8 cellular contexts compared by ENCODE assay signal in the genomic region with DNA sequence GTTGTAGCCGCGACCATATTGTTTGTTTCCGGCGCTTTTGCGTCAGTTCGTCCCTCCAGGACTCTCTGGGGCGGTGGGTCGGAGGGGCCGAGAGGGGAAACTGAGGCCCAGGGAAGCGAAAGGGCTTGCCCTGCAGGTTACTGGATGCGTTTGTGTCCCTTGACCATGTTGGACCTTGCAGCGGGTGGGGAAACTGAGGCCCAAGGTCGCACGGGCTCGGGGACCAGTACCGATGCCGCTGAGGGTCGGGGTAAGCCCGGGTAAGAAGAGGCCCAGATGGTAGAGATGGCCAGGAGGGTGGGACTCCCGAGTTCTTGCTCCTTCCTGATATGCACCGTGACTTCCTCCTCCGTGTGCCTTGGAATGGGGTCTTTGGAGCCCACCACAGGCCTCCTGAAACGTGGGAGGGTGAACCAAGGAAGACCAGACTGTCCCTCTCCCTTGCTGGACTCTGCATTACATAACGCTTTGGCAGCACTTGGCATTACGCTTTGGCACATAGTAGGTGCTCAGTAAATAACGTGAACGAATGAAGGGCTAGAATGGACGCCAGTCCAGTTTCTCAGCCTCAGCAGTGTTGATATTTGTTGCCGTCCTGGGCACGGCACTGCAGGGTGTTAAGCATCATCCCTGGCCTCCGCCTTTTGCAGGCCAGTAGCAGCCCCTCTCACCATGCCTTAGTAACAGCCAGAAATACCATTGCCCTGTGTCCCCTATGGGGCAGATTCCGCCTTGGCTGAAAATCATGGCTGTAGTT. TPM values are rescaled to one million over a fixed set of nuclear protein-coding genes. Genes with fewer than 3 reads are reported as not detected.
A peak's percentile ranks its signal among the peaks of the same experiment; 100 is the strongest.
DNase-seq lines count a peak whose midpoint lies in the region; ATAC-seq and TF ChIP-seq lines count a peak whose summit lies in the region.

No MANE protein-coding gene starts in this region.

- H3K9me3 ChIP-seq in iPS-20b (ENCODE audit: insufficient read depth, low read depth, low read length): no peaks in the 10 kb centered on the region
- no peaks in the 10 kb centered on the region for H3K9me3 ChIP-seq in suprapubic skin

- peak overlapping the region; percentile 98 for H3K4me3 Mint-ChIP-seq in activated CD4-positive, alpha-beta T cell treated with anti-CD3 and anti-CD28 coated beads, Interleukin-2, amount 10 ng/mL, durations not matched to agents 24 days and 14 days
- peak overlapping the region; percentile 81 for H3K4me3 Mint-ChIP-seq in activated B cell treated with CpG ODN at 0.5 μM for 24 hours

- H3K27ac Mint-ChIP-seq in activated CD4-positive, alpha-beta T cell treated with anti-CD3 and anti-CD28 coated beads, Interleukin-2, amount 10 ng/mL, durations not matched to agents 24 days and 14 days: peak overlapping the region; percentile 91
- H3K27ac Mint-ChIP-seq in activated B cell treated with CpG ODN at 0.5 μM for 24 hours: no peak overlapping the region

- TF ChIP-seq EP300 in suprapubic skin (IDR thresholded peaks at IDR 0.05): no peak

- no peak for TF ChIP-seq CTCF in activated B cell treated with CpG ODN at 0.5 μM for 24 hours (IDR thresholded peaks at IDR 0.05)
- no peak for TF ChIP-seq CTCF in suprapubic skin (IDR thresholded peaks at IDR 0.05)

- H3K27ac ChIP-seq in iPS-20b (ENCODE audit: low read length): peak overlapping the region; percentile 41
- peak overlapping the region; percentile 74 for H3K27ac ChIP-seq in suprapubic skin

- H3K36me3 ChIP-seq in iPS-20b (ENCODE audit: insufficient read depth, low read depth, low read length): peaks cover 36% of the 10 kb centered on the region
- no peaks in the 10 kb centered on the region for H3K36me3 ChIP-seq in suprapubic skin

- peak overlapping the region; percentile 93 for H3K4me3 ChIP-seq in iPS-20b (ENCODE audit: low read length)
- peak overlapping the region; percentile 95 for H3K4me3 ChIP-seq in suprapubic skin

- no peaks in the 10 kb centered on the region for H3K9me3 Mint-ChIP-seq in activated CD4-positive, alpha-beta T cell treated with anti-CD3 and anti-CD28 coated beads, Interleukin-2, amount 10 ng/mL, durations not matched to agents 24 days and 14 days
- H3K9me3 Mint-ChIP-seq in activated B cell treated with CpG ODN at 0.5 μM for 24 hours: no peaks in the 10 kb centered on the region

- peak overlapping the region; percentile 99 for H3K9ac ChIP-seq in iPS-20b (ENCODE audit: low read depth, low read length)

- H3K4me1 ChIP-seq in iPS-20b (ENCODE audit: insufficient read depth, low read length) (peaks cover 19% of the 10 kb centered on the region), suprapubic skin (peaks cover 48% of the 10 kb centered on the region)

- POLR2A ChIA-PET in activated B cell treated with CpG ODN at 0.5 μM for 24 hours (lab: Charles Lee): interaction anchor here (0.6 kb wide), 1 partner anchor 138 kb away, joined by 3 read pairs; no protein-coding TSS in a partner anchor

- intact Hi-C loops in activated CD4-positive, alpha-beta T cell treated with anti-CD3 and anti-CD28 coated beads, Interleukin-2, amount 10 ng/mL, durations not matched to agents 24 days and 14 days (cut with micrococcal nuclease): loop anchor here (5.0 kb wide), 1 partner anchor 69 kb away; the partner anchor contains the start of gene HDGFL2
- intact Hi-C loops in activated B cell treated with CpG ODN at 0.5 μM for 24 hours (cut with micrococcal nuclease): loop anchor here (5.0 to 10.0 kb wide), 4 partner anchors 234 to 896 kb away; partner anchors contain the start of genes APBA3, EEF2, FZR1 and MRPL54

- in situ Hi-C loops in G401 (cut with HindIII; ENCODE audit: low sequenced_read_pairs): no loop called here

- H3K27me3 Mint-ChIP-seq in activated CD4-positive, alpha-beta T cell treated with anti-CD3 and anti-CD28 coated beads, Interleukin-2, amount 10 ng/mL, durations not matched to agents 24 days and 14 days: no peaks in the 10 kb centered on the region
- no peaks in the 10 kb centered on the region for H3K27me3 Mint-ChIP-seq in activated B cell treated with CpG ODN at 0.5 μM for 24 hours

- no peak for ATAC-seq in activated B cell treated with CpG ODN at 0.5 μM for 24 hours (ENCODE audit: low read depth)

- no peaks in the 10 kb centered on the region for H3K27me3 ChIP-seq in iPS-20b (ENCODE audit: insufficient read depth, low read length)
- H3K27me3 ChIP-seq in suprapubic skin: no peaks in the 10 kb centered on the region

- TF ChIP-seq POLR2A in suprapubic skin (IDR thresholded peaks at IDR 0.05): no peak

- DNase-seq in activated CD4-positive, alpha-beta T cell treated with anti-CD3 and anti-CD28 coated beads, Interleukin-2, amount 10 ng/mL, durations not matched to agents 24 days and 14 days: peak; percentile 67
- no peak for DNase-seq in activated CD4-positive, alpha-beta T cell treated with anti-CD3 and anti-CD28 coated beads for 4 hours
- DNase-seq in activated B cell treated with CpG ODN at 0.5 μM for 24 hours (no peak), suprapubic skin (ENCODE audit: low spot score in 2 of 2) (no peak), G401 (ENCODE audit: low spot score) (no peak), OCI-M2 (lab: John Stamatoyannopoulos, UW; ENCODE audit: unreplicated experiment) (no peak), putamen (ENCODE audit: low spot score) (no peak)

- CTCF ChIA-PET in activated B cell treated with CpG ODN at 0.5 μM for 24 hours (lab: Charles Lee): interaction anchor here (1.3 kb wide), 1 partner anchor 136 kb away, joined by 4 read pairs; no protein-coding TSS in a partner anchor

- peaks cover 34% of the 10 kb centered on the region for H3K36me3 Mint-ChIP-seq in activated CD4-positive, alpha-beta T cell treated with anti-CD3 and anti-CD28 coated beads, Interleukin-2, amount 10 ng/mL, durations not matched to agents 24 days and 14 days (ENCODE audit: low read depth)
- peaks cover 3% of the 10 kb centered on the region for H3K36me3 Mint-ChIP-seq in activated B cell treated with CpG ODN at 0.5 μM for 24 hours (ENCODE audit: low read depth)

- 25% methylated on average over 11 of the region's 32 CpGs for WGBS in suprapubic skin

- H3K4me1 Mint-ChIP-seq in activated CD4-positive, alpha-beta T cell treated with anti-CD3 and anti-CD28 coated beads, Interleukin-2, amount 10 ng/mL, durations not matched to agents 24 days and 14 days: peaks cover 42% of the 10 kb centered on the region
- H3K4me1 Mint-ChIP-seq in activated B cell treated with CpG ODN at 0.5 μM for 24 hours: peaks cover 50% of the 10 kb centered on the region

RNA-seq across cellular contexts. Expression of gene CHAF1A, which starts 0.7 kb away (rescaled TPM):
- 99.4 and 103 TPM in 2 replicates for total RNA-seq in activated CD4-positive, alpha-beta T cell treated with anti-CD3 and anti-CD28 coated beads, Interleukin-2, amount 10 ng/mL, durations not matched to agents 24 days and 14 days
- 13.9 and 19.2 TPM in 2 replicates for total RNA-seq in activated B cell treated with CpG ODN at 0.5 μM for 24 hours
- 10 to 100 TPM in 2 of 4 donors, 1 to 10 TPM in 2; 8.5 to 20.4 (median 11.4) TPM for total RNA-seq in suprapubic skin
- total RNA-seq in G401 (2014; rRNA removed; shearing (Covaris generic)): 39.4 and 46.0 TPM in 2 replicates

RNA-seq across cellular contexts. Expression of gene SH3GL1, which starts 2.8 kb away (rescaled TPM):
- 53.8 and 56.8 TPM in 2 replicates for total RNA-seq in activated CD4-positive, alpha-beta T cell treated with anti-CD3 and anti-CD28 coated beads, Interleukin-2, amount 10 ng/mL, durations not matched to agents 24 days and 14 days
- total RNA-seq in activated B cell treated with CpG ODN at 0.5 μM for 24 hours (33.8 and 43.7 TPM in 2 replicates), suprapubic skin (100 to 1,000 TPM in 1 of 4 donors, 10 to 100 TPM in 3; 67.0 to 103 (median 81.0) TPM)
- total RNA-seq in G401 (2014; rRNA removed; shearing (Covaris generic)): 95.8 and 109 TPM in 2 replicates

RNA-seq across cellular contexts. Expression of gene UBXN6, which starts 54.4 kb away (rescaled TPM):
- 41.2 and 47.2 TPM in 2 replicates for total RNA-seq in activated CD4-positive, alpha-beta T cell treated with anti-CD3 and anti-CD28 coated beads, Interleukin-2, amount 10 ng/mL, durations not matched to agents 24 days and 14 days
- total RNA-seq in activated B cell treated with CpG ODN at 0.5 μM for 24 hours: 54.3 and 58.2 TPM in 2 replicates
- 100 to 1,000 TPM; 108 to 257 (median 167) TPM for total RNA-seq in suprapubic skin
- total RNA-seq in G401 (2014; rRNA removed; shearing (Covaris generic)): 59.6 and 72.8 TPM in 2 replicates

RNA-seq across cellular contexts. Expression of gene MPND, which starts 59.8 kb away (rescaled TPM):
- total RNA-seq in activated CD4-positive, alpha-beta T cell treated with anti-CD3 and anti-CD28 coated beads, Interleukin-2, amount 10 ng/mL, durations not matched to agents 24 days and 14 days: 20.6 and 21.0 TPM in 2 replicates
- total RNA-seq in activated B cell treated with CpG ODN at 0.5 μM for 24 hours: 25.2 and 29.8 TPM in 2 replicates
- total RNA-seq in suprapubic skin: 1 to 10 TPM; 6.5 to 9.5 (median 8.9) TPM
- 29.5 and 51.3 TPM in 2 replicates for total RNA-seq in G401 (2014; rRNA removed; shearing (Covaris generic))
